1 cellular context compared by ENCODE assay signal in genomic region chr6:15569035-15569995, GRCh38.
TF ChIP-seq lines count a peak whose summit lies in the region.

No MANE protein-coding gene starts in this region.

TF ChIP-seq in GM12878, 131 proteins besides CTCF, POLR2A, EP300 and RAD21 (continued from another document):
- TF ChIP-seq ZBTB11 (CRISPR knock-in tag; IDR thresholded peaks at IDR 0.05) = no peak
- TF ChIP-seq USF2 (IDR thresholded peaks at IDR 0.05; ENCODE audit: borderline replicate concordance, low read depth, low read length) = no peak
- TF ChIP-seq CBX3 (IDR thresholded peaks at IDR 0.05; ENCODE audit: borderline replicate concordance, low read depth) = no peak
- TF ChIP-seq YBX1 (IDR thresholded peaks at IDR 0.05) = no peak
- no peak for TF ChIP-seq PBX3 (IDR thresholded peaks at IDR 0.05; ENCODE audit: insufficient replicate concordance, low read depth, low read length)
- TF ChIP-seq JUNB (IDR thresholded peaks at IDR 0.05) = no peak
- no peak for TF ChIP-seq NBN (IDR thresholded peaks at IDR 0.05)
- TF ChIP-seq KDM1A (IDR thresholded peaks at IDR 0.05; ENCODE audit: borderline replicate concordance) = no peak
